ENCODE assay signal across 29 cellular contexts in genomic region chr5:41885286-41885685, GRCh38. TPM values are rescaled to one million over a fixed set of nuclear protein-coding genes. Genes with fewer than 3 reads are reported as not detected.
DNase-seq lines count a peak whose midpoint lies in the region; ATAC-seq, FAIRE-seq and TF ChIP-seq lines count a peak whose summit lies in the region.
"Had no signal": no experiment of that assay in that cellular context is flagged by ENCODE, and none has a peak within 500 bp of the region (broad histone marks: within the 10 kb centered on the region; RNA-seq: fewer than 3 reads in every experiment).

No MANE protein-coding gene starts in this region.

- H3K4me3 ChIP-seq in KMS-11 (IDR thresholded peaks at IDR 0.05; ENCODE audit: insufficient read depth, low read depth, low read length) (no peak overlapping the region), K562 (no peak overlapping the region)
- H3K4me3 ChIP-seq: Peyer's patch, SK-N-MC had no signal

- peak; percentile 50 for ATAC-seq in GM19351 (IDR thresholded peaks at IDR 0.05; ENCODE audit: unreplicated experiment)
- peak; percentile 15; the same call in 1 of the 3 replicates for ATAC-seq in K562

- no peak for FAIRE-seq in K562 (lab: Jason Lieb, UNC)
- FAIRE-seq: H1 had no signal

- no peak for TF ChIP-seq EP300 in K562 (IDR thresholded peaks at IDR 0.05; ENCODE audit: low read length)

- H3K4me1 ChIP-seq in KMS-11 (ENCODE audit: low read depth, poor library complexity, severe bottlenecking) (peaks cover 40% of the 10 kb centered on the region), K562 (replicated peaks in 1 of 2; ENCODE audit: control insufficient read depth in 2 of 2, insufficient read depth in 2 of 2, low read length in 2 of 2) (peaks cover 4 to 21% of the 10 kb centered on the region in 2 experiments; a peak in 3 of 5 replicates)
- H3K4me1 ChIP-seq: BE2C, Peyer's patch had no signal

- no peaks in the 10 kb centered on the region for H3K27me3 Mint-ChIP-seq in T-helper 2 cell treated with Interferon-gamma antibody and Interleukin-4, amounts not matched to agents 5 μg/mL and 100 μg/mL, for 36 hours (ENCODE audit: low read depth)

- no TSS peak for BruUV-seq in K562 (replicated peaks; lab: Mats Ljungman, UMichigan)

- POLR2A ChIA-PET in K562 (lab: Yijun Ruan, JAX): interaction anchor here (1.1 to 5.0 kb wide), 2 partner anchors 17 to 19 kb away, joined by 5 to 25 read pairs; partner anchors contain the start of gene RIMOC1

- H3K36me3 Mint-ChIP-seq in T-helper 2 cell treated with Interferon-gamma antibody and Interleukin-4, amounts not matched to agents 5 μg/mL and 100 μg/mL, for 36 hours (ENCODE audit: low read depth): no peaks in the 10 kb centered on the region
- H3K36me3 Mint-ChIP-seq: CD14-positive monocyte; CD8-positive, alpha-beta memory T cell had no signal

- TF ChIP-seq POLR2A in K562 (conservative IDR thresholded peaks at IDR 0.05): no peak

- H3K9ac ChIP-seq in KMS-11 (no peak overlapping the region), K562 (ENCODE audit: insufficient read depth in 1 of 2, low read depth in 2 of 2, low read length in 2 of 2) (no peak overlapping the region)

- CTCF ChIA-PET in K562 (lab: Yijun Ruan, JAX; ENCODE audit: low intra/inter-chr PET ratio): no interaction called here

- TF ChIP-seq CTCF in KMS-11 (conservative IDR thresholded peaks at IDR 0.05; ENCODE audit: low read depth, low read length) (no peak), K562 (IDR thresholded peaks at IDR 0.05 in 2 of 3, conservative IDR thresholded peaks at IDR 0.05 in 1 of 3; ENCODE audit: insufficient read depth in 2 of 3, low read depth in 1 of 3, low read length in 3 of 3) (no peak)

- H3K9me3 Mint-ChIP-seq in T-helper 2 cell treated with Interferon-gamma antibody and Interleukin-4, amounts not matched to agents 5 μg/mL and 100 μg/mL, for 36 hours: no peaks in the 10 kb centered on the region
- H3K9me3 Mint-ChIP-seq: CD8-positive, alpha-beta memory T cell had no signal

- H3K36me3 ChIP-seq in KMS-11 (ENCODE audit: insufficient read depth): no peaks in the 10 kb centered on the region
- no peaks in the 10 kb centered on the region for H3K36me3 ChIP-seq in K562 (ENCODE audit: control insufficient read depth, insufficient read depth, low read length)
- H3K36me3 ChIP-seq: BE2C, Peyer's patch had no signal

- H3K4me1 Mint-ChIP-seq in T-helper 2 cell treated with Interferon-gamma antibody and Interleukin-4, amounts not matched to agents 5 μg/mL and 100 μg/mL, for 36 hours (ENCODE audit: low read depth): peaks cover 13% of the 10 kb centered on the region
- H3K4me1 Mint-ChIP-seq: CD14-positive monocyte; CD8-positive, alpha-beta memory T cell had no signal

- no peaks in the 10 kb centered on the region for H3K79me2 ChIP-seq in KMS-11 (ENCODE audit: insufficient read depth, low read depth)
- no peaks in the 10 kb centered on the region for H3K79me2 ChIP-seq in K562 (ENCODE audit: control insufficient read depth, insufficient read depth, low read length)

- no peak overlapping the region for H2AFZ ChIP-seq in KMS-11 (ENCODE audit: low read depth)
- H2AFZ ChIP-seq in K562 (ENCODE audit: low read depth, low read length): peak overlapping the region; percentile 20; the same call in 1 of the 2 replicates

- H3K9me1 ChIP-seq in K562 (ENCODE audit: control insufficient read depth, insufficient read depth, low read length): no peaks in the 10 kb centered on the region

- no peak overlapping the region for H3K4me3 Mint-ChIP-seq in T-helper 2 cell treated with Interferon-gamma antibody and Interleukin-4, amounts not matched to agents 5 μg/mL and 100 μg/mL, for 36 hours
- H3K4me3 Mint-ChIP-seq: CD14-positive monocyte; CD8-positive, alpha-beta memory T cell had no signal

- H3K27me3 ChIP-seq in KMS-11 (ENCODE audit: insufficient read depth, low read depth) (no peaks in the 10 kb centered on the region), K562 (ENCODE audit: control insufficient read depth in 2 of 2, insufficient read depth in 2 of 2, low read length in 2 of 2) (no peaks in the 10 kb centered on the region)
- H3K27me3 ChIP-seq: BE2C, Peyer's patch had no signal

- H4K20me1 ChIP-seq in KMS-11 (ENCODE audit: insufficient read depth) (no peaks in the 10 kb centered on the region), K562 (replicated peaks; ENCODE audit: control insufficient read depth, insufficient read depth, low read length) (no peaks in the 10 kb centered on the region)

- H3K27ac Mint-ChIP-seq in T-helper 2 cell treated with Interferon-gamma antibody and Interleukin-4, amounts not matched to agents 5 μg/mL and 100 μg/mL, for 36 hours: peak overlapping the region; percentile 61
- H3K27ac Mint-ChIP-seq: CD14-positive monocyte had no signal

- no peaks in the 10 kb centered on the region for H3K9me3 ChIP-seq in K562 (replicated peaks; ENCODE audit: control insufficient read depth, insufficient read depth, low read depth, low read length)
- H3K9me3 ChIP-seq: BE2C, Peyer's patch had no signal

- peak overlapping the region; percentile 0; the same call in 1 of the 2 replicates for H3K4me2 ChIP-seq in KMS-11
- no peak overlapping the region for H3K4me2 ChIP-seq in K562 (ENCODE audit: insufficient read depth, low read length)

- intact Hi-C loops in K562 (cut with micrococcal nuclease): no loop called here

- DNase-seq in T-helper 2 cell treated with Interferon-gamma antibody and Interleukin-4, amounts not matched to agents 5 μg/mL and 100 μg/mL, for 36 hours (ENCODE audit: low spot score): no peak
- DNase-seq in T-helper 2 cell (no peak), K562 (ENCODE audit: extremely low read depth in 1 of 4, low spot score in 3 of 4) (no peak), islet precursor cell (no peak), 8988T (no peak)
- DNase-seq: ACHN; BE2C; CD8-positive, alpha-beta memory T cell; DMS 273 treated with DMSO at 0.1 percent for 48 hours; DMS79; EL; GDM1; HCEC 1CT; IMR-90; NCI-H1092 treated with DMSO at 0.1 percent for 48 hours; NCI-H1436; NCI-H187; NCI-H2081 treated with DMSO at 0.1 percent for 48 hours; NCI-H2171; NCI-H226; NCI-H510A; Peyer's patch; SHP77 treated with DMSO at 0.1 percent for 48 hours had no signal

- in situ Hi-C loops in K562 (cut with MboI): no loop called here

- TF ChIP-seq RAD21 in K562 (CRISPR knock-in tag; conservative IDR thresholded peaks at IDR 0.05 in 1 of 2, IDR thresholded peaks at IDR 0.05 in 1 of 2): no peak

- H3K27ac ChIP-seq in KMS-11: no peak overlapping the region
- no peak overlapping the region for H3K27ac ChIP-seq in K562 (ENCODE audit: extremely low read depth, low read depth, low read length)
- H3K27ac ChIP-seq: 22Rv1, Peyer's patch, SK-N-MC had no signal

RNA-seq across cellular contexts. Expression of gene OXCT1, which starts 15.1 kb away (rescaled TPM):
- 19.0 and 39.2 TPM in 2 replicates for total RNA-seq in K562 (2011; cell fraction: chromatin; rRNA removed; ENCODE audit: low replicate concordance)
- total RNA-seq in K562 (2011; cell fraction: nucleolus; rRNA removed): 12.0 and 17.2 TPM in 2 replicates
- 20.5 and 31.0 TPM in 2 replicates for total RNA-seq in K562 (2011; cell fraction: nucleoplasm; rRNA removed)
- total RNA-seq in K562 (2014; rRNA removed): 26.6 and 28.8 TPM in 2 replicates
- total RNA-seq in K562 (2014; rRNA removed; fragmentation: Illumina TruSeq; extraction: Trizol): 50.6 and 56.8 TPM in 2 replicates
- total RNA-seq in K562 (2015; rRNA removed; fragmentation: Illumina TruSeq; extraction: Trizol): 46.6 and 50.4 TPM in 2 replicates
- total RNA-seq in K562 (2021): 34.7 and 35.8 TPM in 2 replicates
- 37.6 and 42.3 TPM in 2 replicates for polyA plus RNA-seq in K562 (2011; rRNA removed)
- polyA plus RNA-seq in K562 (2011; cell fraction: cytosol; rRNA removed): 7.5 and 23.0 TPM in 2 replicates
- polyA plus RNA-seq in K562 (2011; cell fraction: nucleus; rRNA removed): 10.9 and 29.4 TPM in 2 replicates
- polyA plus RNA-seq in K562 (2012): 33.7 and 65.0 TPM in 2 replicates
- 44.3 and 51.0 TPM in 2 replicates for polyA plus RNA-seq in K562 (2014; fragmentation: Illumina TruSeq; extraction: Trizol)
- 10 to 100 TPM; 24.7 to 41.9 TPM for polyA plus RNA-seq in K562 (2014; fragmentation: Nextera tagmentation; extraction: Ambion mirVana)
- 41.2 and 61.2 TPM in 2 replicates for polyA plus RNA-seq in K562 (2014; rRNA removed)
- polyA minus RNA-seq in K562 (2011; rRNA and poly(A)+ RNA removed): 61.4 and 117 TPM in 2 replicates
- 15.7 and 26.4 TPM in 2 replicates for polyA minus RNA-seq in K562 (2011; cell fraction: cytosol; rRNA and poly(A)+ RNA removed)
- polyA minus RNA-seq in K562 (2011; cell fraction: nucleus; rRNA and poly(A)+ RNA removed): 17.0 and 54.2 TPM in 2 replicates

RNA-seq across cellular contexts. Expression of gene RIMOC1, which starts 18.9 kb away (rescaled TPM):
- total RNA-seq in K562 (2011; cell fraction: chromatin; rRNA removed; ENCODE audit: low replicate concordance): 9.3 and 33.8 TPM in 2 replicates
- total RNA-seq in K562 (2011; cell fraction: nucleolus; rRNA removed): 5.0 and 6.3 TPM in 2 replicates
- 20.1 and 37.6 TPM in 2 replicates for total RNA-seq in K562 (2011; cell fraction: nucleoplasm; rRNA removed)
- total RNA-seq in K562 (2014; rRNA removed): 13.8 and 19.6 TPM in 2 replicates
- total RNA-seq in K562 (2014; rRNA removed; fragmentation: Illumina TruSeq; extraction: Trizol): 38.3 and 42.1 TPM in 2 replicates
- total RNA-seq in K562 (2015; rRNA removed; fragmentation: Illumina TruSeq; extraction: Trizol): 30.3 and 30.8 TPM in 2 replicates
- total RNA-seq in K562 (2021): 47.5 and 48.7 TPM in 2 replicates
- 47.9 and 63.1 TPM in 2 replicates for polyA plus RNA-seq in K562 (2011; rRNA removed)
- 14.0 and 39.5 TPM in 2 replicates for polyA plus RNA-seq in K562 (2011; cell fraction: cytosol; rRNA removed)
- polyA plus RNA-seq in K562 (2011; cell fraction: nucleus; rRNA removed): 19.8 and 31.5 TPM in 2 replicates
- polyA plus RNA-seq in K562 (2012): 9.2 and 13.4 TPM in 2 replicates
- 33.7 and 40.6 TPM in 2 replicates for polyA plus RNA-seq in K562 (2014; fragmentation: Illumina TruSeq; extraction: Trizol)
- polyA plus RNA-seq in K562 (2014; fragmentation: Nextera tagmentation; extraction: Ambion mirVana): 10 to 100 TPM; 11.6 to 14.3 TPM
- 26.3 and 34.9 TPM in 2 replicates for polyA plus RNA-seq in K562 (2014; rRNA removed)
- 69.0 and 79.7 TPM in 2 replicates for polyA minus RNA-seq in K562 (2011; rRNA and poly(A)+ RNA removed)
- polyA minus RNA-seq in K562 (2011; cell fraction: cytosol; rRNA and poly(A)+ RNA removed): 14.0 and 24.0 TPM in 2 replicates
- 15.8 and 23.4 TPM in 2 replicates for polyA minus RNA-seq in K562 (2011; cell fraction: nucleus; rRNA and poly(A)+ RNA removed)

RNA-seq across cellular contexts. Expression of gene FBXO4, which starts 39.8 kb away (rescaled TPM):
- total RNA-seq in K562 (2011; cell fraction: chromatin; rRNA removed; ENCODE audit: low replicate concordance): 9.4 and 30.6 TPM in 2 replicates
- total RNA-seq in K562 (2011; cell fraction: nucleolus; rRNA removed): 7.9 and 8.7 TPM in 2 replicates
- total RNA-seq in K562 (2011; cell fraction: nucleoplasm; rRNA removed): 20.8 and 29.9 TPM in 2 replicates
- total RNA-seq in K562 (2014; rRNA removed): 17.1 and 18.3 TPM in 2 replicates
- 21.0 and 24.9 TPM in 2 replicates for total RNA-seq in K562 (2014; rRNA removed; fragmentation: Illumina TruSeq; extraction: Trizol)
- total RNA-seq in K562 (2015; rRNA removed; fragmentation: Illumina TruSeq; extraction: Trizol): 18.9 and 19.6 TPM in 2 replicates
- 15.1 and 19.6 TPM in 2 replicates for total RNA-seq in K562 (2021)
- polyA plus RNA-seq in K562 (2011; rRNA removed): 31.2 and 33.4 TPM in 2 replicates
- polyA plus RNA-seq in K562 (2011; cell fraction: cytosol; rRNA removed): 7.6 and 22.2 TPM in 2 replicates
- polyA plus RNA-seq in K562 (2011; cell fraction: nucleus; rRNA removed): 11.7 and 19.2 TPM in 2 replicates
- polyA plus RNA-seq in K562 (2012): 11.3 and 23.0 TPM in 2 replicates
- 19.0 and 19.3 TPM in 2 replicates for polyA plus RNA-seq in K562 (2014; fragmentation: Illumina TruSeq; extraction: Trizol)
- 1 to 10 TPM; 5.9 to 8.2 TPM for polyA plus RNA-seq in K562 (2014; fragmentation: Nextera tagmentation; extraction: Ambion mirVana)
- polyA plus RNA-seq in K562 (2014; rRNA removed): 19.7 and 20.4 TPM in 2 replicates
- polyA minus RNA-seq in K562 (2011; rRNA and poly(A)+ RNA removed): 29.8 and 38.5 TPM in 2 replicates
- 10.0 and 10.7 TPM in 2 replicates for polyA minus RNA-seq in K562 (2011; cell fraction: cytosol; rRNA and poly(A)+ RNA removed)
- polyA minus RNA-seq in K562 (2011; cell fraction: nucleus; rRNA and poly(A)+ RNA removed): 12.8 and 29.5 TPM in 2 replicates
